14 cellular contexts compared by ENCODE assay signal in the genomic region with DNA sequence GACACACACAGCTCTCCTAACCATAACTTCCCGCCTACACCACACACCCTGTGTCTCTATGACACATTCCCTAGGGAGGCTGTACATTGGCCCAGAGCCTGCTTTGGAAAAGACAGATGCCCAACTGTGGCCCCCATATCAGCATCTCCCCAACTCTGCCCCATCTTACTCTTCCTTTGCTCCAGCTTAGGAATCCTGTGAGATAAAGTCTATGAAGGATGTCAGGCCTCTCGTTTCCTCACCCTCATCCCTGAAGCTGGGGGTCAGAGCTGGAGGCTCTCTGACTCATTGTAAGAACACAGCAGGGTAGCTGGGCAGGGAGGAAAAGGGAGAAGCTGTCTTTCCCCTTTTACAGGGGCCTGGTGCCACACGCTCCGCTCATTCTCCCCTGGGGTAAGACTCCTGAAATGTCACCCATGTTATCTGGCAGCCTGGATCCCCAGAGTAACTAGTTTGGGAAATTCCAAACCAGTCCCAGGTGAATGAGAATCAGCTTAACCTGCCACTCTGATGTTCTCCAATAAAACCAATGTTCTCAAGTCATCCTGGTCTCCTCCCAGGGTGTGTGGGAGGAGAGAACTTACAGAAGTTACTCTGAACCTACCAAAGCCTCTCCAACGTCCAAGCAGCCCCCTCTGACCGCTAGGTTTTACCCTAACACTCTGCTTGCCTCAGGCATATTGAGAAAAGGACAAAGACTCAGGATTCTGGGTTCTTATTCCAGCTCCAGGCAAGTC. TPM values are rescaled to one million over a fixed set of nuclear protein-coding genes. Genes with fewer than 3 reads are reported as not detected.
DNase-seq lines count a peak whose midpoint lies in the region; ATAC-seq and TF ChIP-seq lines count a peak whose summit lies in the region.
"Had no signal": no experiment of that assay in that cellular context is flagged by ENCODE, and none has a peak within 500 bp of the region (broad histone marks: within the 10 kb centered on the region; RNA-seq: fewer than 3 reads in every experiment).

No MANE protein-coding gene starts in this region.

- H3K27ac ChIP-seq in PC-3 (ENCODE audit: low read length) (no peak overlapping the region), colonic mucosa (peak overlapping the region; percentile 86), neuronal stem cell (replicated peaks; ENCODE audit: low read length) (no peak overlapping the region)
- H3K27ac ChIP-seq: SJCRH30 had no signal

- DNase-seq in EL (peak; percentile 82), PC-3 (no peak), colonic mucosa (peak; percentile 41), neuronal stem cell (ENCODE audit: low spot score) (no peak), SK-N-DZ (ENCODE audit: low spot score) (no peak), 8988T (no peak), NCI-H187 treated with DMSO at 0.1 percent for 48 hours (lab: John Stamatoyannopoulos, UW) (no peak)
- no peak for DNase-seq in activated T-helper 2 cell treated with anti-CD3 and anti-CD28 coated beads, Interferon-gamma antibody, Interleukin-2, Interleukin-4, amounts not matched to agents 10 μg/mL and 5 μg/mL and 100 μg/mL, durations not matched to agents 14 hours and 24 hours and 36 hours (ENCODE audit: low spot score)
- DNase-seq: activated CD8-positive, alpha-beta T cell treated with anti-CD3 and anti-CD28 coated beads, Interleukin-2, amount 10 ng/mL, durations not matched to agents 7 days and 5 days; DMS79 treated with DMSO at 0.1 percent for 48 hours; NCI-H1105; SJCRH30; stimulated activated naive CD4-positive, alpha-beta T cell had no signal

- TF ChIP-seq CTCF in PC-3 (conservative IDR thresholded peaks at IDR 0.05; ENCODE audit: low read depth, low read length) (no peak), colonic mucosa (IDR thresholded peaks at IDR 0.05) (no peak)

- H3K79me2 ChIP-seq in PC-3 (ENCODE audit: low read length) = no peaks in the 10 kb centered on the region

- no peak overlapping the region for H3K4me3 Mint-ChIP-seq in activated T-helper 2 cell treated with anti-CD3 and anti-CD28 coated beads, Interferon-gamma antibody, Interleukin-2, Interleukin-4, amounts not matched to agents 10 μg/mL and 5 μg/mL and 100 μg/mL, durations not matched to agents 14 hours and 24 hours and 36 hours (ENCODE audit: low read depth)
- H3K4me3 Mint-ChIP-seq: activated CD8-positive, alpha-beta T cell treated with anti-CD3 and anti-CD28 coated beads, Interleukin-2, amount 10 ng/mL, durations not matched to agents 7 days and 5 days; dendritic cell treated with granulocyte-macrophage colony-stimulating factor and Interleukin-4, amounts not matched to agents 40 ng/mL and 50 ng/mL, for 4 days had no signal

- no peaks in the 10 kb centered on the region for H3K9me3 Mint-ChIP-seq in activated T-helper 2 cell treated with anti-CD3 and anti-CD28 coated beads, Interferon-gamma antibody, Interleukin-2, Interleukin-4, amounts not matched to agents 10 μg/mL and 5 μg/mL and 100 μg/mL, durations not matched to agents 14 hours and 24 hours and 36 hours
- H3K9me3 Mint-ChIP-seq: dendritic cell treated with granulocyte-macrophage colony-stimulating factor and Interleukin-4, amounts not matched to agents 40 ng/mL and 50 ng/mL, for 4 days had no signal

- no peak overlapping the region for H3K14ac ChIP-seq in neuronal stem cell (ENCODE audit: low read length)

- H3K4me1 Mint-ChIP-seq in activated T-helper 2 cell treated with anti-CD3 and anti-CD28 coated beads, Interferon-gamma antibody, Interleukin-2, Interleukin-4, amounts not matched to agents 10 μg/mL and 5 μg/mL and 100 μg/mL, durations not matched to agents 14 hours and 24 hours and 36 hours (ENCODE audit: low read depth) = peaks cover 9% of the 10 kb centered on the region

- no peak overlapping the region for H2AFZ ChIP-seq in PC-3 (ENCODE audit: low read length)
- no peak overlapping the region for H2AFZ ChIP-seq in neuronal stem cell (ENCODE audit: low read length)

- no peak overlapping the region for H3K27ac Mint-ChIP-seq in activated T-helper 2 cell treated with anti-CD3 and anti-CD28 coated beads, Interferon-gamma antibody, Interleukin-2, Interleukin-4, amounts not matched to agents 10 μg/mL and 5 μg/mL and 100 μg/mL, durations not matched to agents 14 hours and 24 hours and 36 hours
- H3K27ac Mint-ChIP-seq: activated CD8-positive, alpha-beta T cell treated with anti-CD3 and anti-CD28 coated beads, Interleukin-2, amount 10 ng/mL, durations not matched to agents 7 days and 5 days; dendritic cell treated with granulocyte-macrophage colony-stimulating factor and Interleukin-4, amounts not matched to agents 40 ng/mL and 50 ng/mL, for 4 days had no signal

- H4K20me1 ChIP-seq in PC-3 (ENCODE audit: low read length) = no peaks in the 10 kb centered on the region

- no peak overlapping the region for H3K18ac ChIP-seq in neuronal stem cell (ENCODE audit: low read length)

- H3K9ac ChIP-seq in PC-3 (ENCODE audit: low read length) = no peak overlapping the region
- peak overlapping the region; percentile 17 to 88 for H3K9ac ChIP-seq in colonic mucosa (ENCODE audit: low read depth in 2 of 2, low read length in 2 of 2)
- H3K9ac ChIP-seq in neuronal stem cell (ENCODE audit: low read depth, low read length, poor library complexity) = no peak overlapping the region

- no peaks in the 10 kb centered on the region for H3F3A ChIP-seq in PC-3 (ENCODE audit: low read length, unreplicated experiment)

- no peaks in the 10 kb centered on the region for H3K4me1 ChIP-seq in PC-3 (ENCODE audit: insufficient read depth, low read length)
- peaks cover 11% of the 10 kb centered on the region for H3K4me1 ChIP-seq in colonic mucosa
- peaks cover 5 to 27% of the 10 kb centered on the region in 2 donors for H3K4me1 ChIP-seq in neuronal stem cell (ENCODE audit: control insufficient read depth in 2 of 2, insufficient read depth in 1 of 2, low read depth in 1 of 2, low read length in 2 of 2)
- H3K4me1 ChIP-seq: SJCRH30 had no signal

- H3K27me3 ChIP-seq in PC-3 (ENCODE audit: low read length) (no peaks in the 10 kb centered on the region), colonic mucosa (no peaks in the 10 kb centered on the region), neuronal stem cell (ENCODE audit: control insufficient read depth in 3 of 3, insufficient read depth in 3 of 3, low read depth in 1 of 3, low read length in 3 of 3) (no peaks in the 10 kb centered on the region)
- H3K27me3 ChIP-seq: SJCRH30 had no signal

- H3K4me3 ChIP-seq in PC-3 (ENCODE audit: low read length) = no peak overlapping the region
- peak overlapping the region; percentile 9 for H3K4me3 ChIP-seq in colonic mucosa
- no peak overlapping the region for H3K4me3 ChIP-seq in neuronal stem cell (ENCODE audit: low read length in 2 of 2)
- H3K4me3 ChIP-seq: SJCRH30 had no signal

- no peak overlapping the region for H3K23ac ChIP-seq in neuronal stem cell (ENCODE audit: low read depth, low read length, poor library complexity)

- peak; percentile 34; the same call in 1 of the 2 replicates for ATAC-seq in PC-3
- ATAC-seq: activated CD8-positive, alpha-beta T cell treated with anti-CD3 and anti-CD28 coated beads, Interleukin-2, amount 10 ng/mL, durations not matched to agents 7 days and 5 days had no signal

- no peak overlapping the region for H2BK120ac ChIP-seq in neuronal stem cell (ENCODE audit: low read depth, low read length)

- H4K91ac ChIP-seq in neuronal stem cell (ENCODE audit: low read depth, low read length, poor library complexity) = no peak overlapping the region

- no peaks in the 10 kb centered on the region for H3K36me3 ChIP-seq in PC-3 (ENCODE audit: low read depth, low read length)
- H3K36me3 ChIP-seq in colonic mucosa = no peaks in the 10 kb centered on the region
- H3K36me3 ChIP-seq in neuronal stem cell (replicated peaks in 1 of 2; ENCODE audit: control insufficient read depth in 2 of 2, insufficient read depth in 2 of 2, low read length in 2 of 2) = peaks cover 3 to 43% of the 10 kb centered on the region in 2 donors

- H2BK15ac ChIP-seq in neuronal stem cell (ENCODE audit: low read length) = no peak overlapping the region

- H3K9me2 ChIP-seq in PC-3 (replicated peaks; ENCODE audit: low read length) = no peaks in the 10 kb centered on the region

- CTCF ChIA-PET in PC-3 (lab: Charles Lee) = no interaction called here

- H2BK12ac ChIP-seq in neuronal stem cell (ENCODE audit: low read length) = no peak overlapping the region

- H3K36me3 Mint-ChIP-seq in activated T-helper 2 cell treated with anti-CD3 and anti-CD28 coated beads, Interferon-gamma antibody, Interleukin-2, Interleukin-4, amounts not matched to agents 10 μg/mL and 5 μg/mL and 100 μg/mL, durations not matched to agents 14 hours and 24 hours and 36 hours (ENCODE audit: low read depth) = peaks cover 19% of the 10 kb centered on the region

- no CpG with 5 or more reads among the region's 6 CpGs for WGBS in neuronal stem cell (ENCODE audit: extremely low coverage in 2 of 2, insufficient read length in 2 of 2, insufficient replicate concordance in 1 of 2), 2 donors

- no peaks in the 10 kb centered on the region for H3K9me3 ChIP-seq in PC-3 (ENCODE audit: low read length)
- no peaks in the 10 kb centered on the region for H3K9me3 ChIP-seq in colonic mucosa
- no peaks in the 10 kb centered on the region for H3K9me3 ChIP-seq in neuronal stem cell (replicated peaks in 1 of 2; ENCODE audit: control insufficient read depth in 2 of 2, insufficient read depth in 1 of 2, low read depth in 1 of 2, low read length in 2 of 2)
- H3K9me3 ChIP-seq: SJCRH30 had no signal

- POLR2A ChIA-PET in PC-3 (lab: Charles Lee; ENCODE audit: unreplicated experiment) = no interaction called here

- H3K27me3 Mint-ChIP-seq in activated T-helper 2 cell treated with anti-CD3 and anti-CD28 coated beads, Interferon-gamma antibody, Interleukin-2, Interleukin-4, amounts not matched to agents 10 μg/mL and 5 μg/mL and 100 μg/mL, durations not matched to agents 14 hours and 24 hours and 36 hours (ENCODE audit: low read depth) = no peaks in the 10 kb centered on the region

- H2AK5ac ChIP-seq in neuronal stem cell (ENCODE audit: low read depth, low read length) = no peak overlapping the region

- no TSS peak for BruUV-seq in PC-3 (replicated peaks; lab: Mats Ljungman, UMichigan)

- H4K8ac ChIP-seq in neuronal stem cell (ENCODE audit: low read depth, low read length) = no peak overlapping the region

- H3K4ac ChIP-seq in neuronal stem cell (ENCODE audit: low read length) = no peak overlapping the region

- intact Hi-C loops in PC-3 (cut with micrococcal nuclease) (no loop called here), colonic mucosa (cut with DNase I) (no loop called here)
- intact Hi-C loops in activated T-helper 2 cell treated with anti-CD3 and anti-CD28 coated beads, Interferon-gamma antibody, Interleukin-2, Interleukin-4, amounts not matched to agents 10 μg/mL and 5 μg/mL and 100 μg/mL, durations not matched to agents 14 hours and 24 hours and 36 hours (cut with micrococcal nuclease) = loop anchor here (10.0 kb wide), 1 partner anchor 165 kb away; a partner anchor contains a TSS

- peak overlapping the region; percentile 53 for H2BK5ac ChIP-seq in neuronal stem cell (ENCODE audit: low read length)

- H3K4me2 ChIP-seq in PC-3 (ENCODE audit: low read length) (no peak overlapping the region), neuronal stem cell (ENCODE audit: insufficient read depth, low read length, poor library complexity, severe bottlenecking) (peak overlapping the region; percentile 25)

- H3K79me1 ChIP-seq in neuronal stem cell (ENCODE audit: low read depth, low read length) = no peaks in the 10 kb centered on the region

RNA-seq across cellular contexts. Expression of a gene that starts 2.8 kb away (rescaled TPM):
- total RNA-seq in PC-3 (2014; rRNA removed) = 1.3 and 1.5 TPM in 2 replicates
- total RNA-seq in colonic mucosa = 100 to 1,000 TPM in 1 of 2 donors, 10 to 100 TPM in 1; 98.2 to 108 TPM
- 9.5 TPM for polyA plus RNA-seq in neuronal stem cell (2013, experiment 1 of 2)
- polyA plus RNA-seq in neuronal stem cell (2013, experiment 2 of 2) = 9.7 TPM
- 11.6 and 12.3 TPM in 2 replicates for total RNA-seq in activated T-helper 2 cell treated with anti-CD3 and anti-CD28 coated beads, Interferon-gamma antibody, Interleukin-2, Interleukin-4, amounts not matched to agents 10 μg/mL and 5 μg/mL and 100 μg/mL, durations not matched to agents 14 hours and 24 hours and 36 hours
- 3.4 and 4.8 TPM in 2 replicates for polyA plus RNA-seq in SK-N-DZ (2014; cell fraction: cytosol; rRNA removed)
- 31.7 and 37.3 TPM in 2 replicates for polyA plus RNA-seq in SK-N-DZ (2014; cell fraction: nucleus; rRNA removed)

RNA-seq across cellular contexts. Expression of a gene that starts 39.0 kb away (rescaled TPM):
- total RNA-seq in PC-3 (2014; rRNA removed) = 6.0 and 12.1 TPM in 2 replicates
- 10 to 100 TPM; 34.5 to 42.0 TPM for total RNA-seq in colonic mucosa
- polyA plus RNA-seq in neuronal stem cell (2013, experiment 1 of 2) = 18.0 TPM
- 18.9 TPM for polyA plus RNA-seq in neuronal stem cell (2013, experiment 2 of 2)
- 26.9 and 27.2 TPM in 2 replicates for total RNA-seq in activated T-helper 2 cell treated with anti-CD3 and anti-CD28 coated beads, Interferon-gamma antibody, Interleukin-2, Interleukin-4, amounts not matched to agents 10 μg/mL and 5 μg/mL and 100 μg/mL, durations not matched to agents 14 hours and 24 hours and 36 hours
- 4.7 and 4.9 TPM in 2 replicates for polyA plus RNA-seq in SK-N-DZ (2014; cell fraction: cytosol; rRNA removed)
- 2.4 and 2.8 TPM in 2 replicates for polyA plus RNA-seq in SK-N-DZ (2014; cell fraction: nucleus; rRNA removed)

RNA-seq across cellular contexts. Expression of a gene that starts 39.8 kb away (rescaled TPM):
- total RNA-seq in PC-3 (2014; rRNA removed) = 27.3 and 39.2 TPM in 2 replicates
- 10 to 100 TPM; 53.8 to 55.3 TPM for total RNA-seq in colonic mucosa
- 70.7 TPM for polyA plus RNA-seq in neuronal stem cell (2013, experiment 1 of 2)
- 70.5 TPM for polyA plus RNA-seq in neuronal stem cell (2013, experiment 2 of 2)
- 118 and 120 TPM in 2 replicates for total RNA-seq in activated T-helper 2 cell treated with anti-CD3 and anti-CD28 coated beads, Interferon-gamma antibody, Interleukin-2, Interleukin-4, amounts not matched to agents 10 μg/mL and 5 μg/mL and 100 μg/mL, durations not matched to agents 14 hours and 24 hours and 36 hours
- 65.4 and 77.8 TPM in 2 replicates for polyA plus RNA-seq in SK-N-DZ (2014; cell fraction: cytosol; rRNA removed)
- polyA plus RNA-seq in SK-N-DZ (2014; cell fraction: nucleus; rRNA removed) = 81.3 and 103 TPM in 2 replicates

RNA-seq across cellular contexts. Expression of a gene that starts 58.3 kb away (rescaled TPM):
- total RNA-seq in PC-3 (2014; rRNA removed) (22.2 and 38.1 TPM in 2 replicates), colonic mucosa (10 to 100 TPM; 77.0 to 81.0 TPM)
- 106 TPM for polyA plus RNA-seq in neuronal stem cell (2013, experiment 1 of 2)
- 110 TPM for polyA plus RNA-seq in neuronal stem cell (2013, experiment 2 of 2)
- 87.6 and 95.8 TPM in 2 replicates for total RNA-seq in activated T-helper 2 cell treated with anti-CD3 and anti-CD28 coated beads, Interferon-gamma antibody, Interleukin-2, Interleukin-4, amounts not matched to agents 10 μg/mL and 5 μg/mL and 100 μg/mL, durations not matched to agents 14 hours and 24 hours and 36 hours
- polyA plus RNA-seq in SK-N-DZ (2014; cell fraction: cytosol; rRNA removed) = 56.4 and 63.1 TPM in 2 replicates
- polyA plus RNA-seq in SK-N-DZ (2014; cell fraction: nucleus; rRNA removed) = 122 and 188 TPM in 2 replicates

Comparison
In these comparisons a context has a peak if more than half of its experiments do, and no peak if none do; other contexts are left out.
1. DNase-seq: peak in EL (single experiment) and colonic mucosa (single experiment); none in PC-3 (single experiment), neuronal stem cell (single experiment), activated T-helper 2 cell treated with anti-CD3 and anti-CD28 coated beads, Interferon-gamma antibody, Interleukin-2, Interleukin-4, amounts not matched to agents 10 μg/mL and 5 μg/mL and 100 μg/mL, durations not matched to agents 14 hours and 24 hours and 36 hours (single experiment), SK-N-DZ (single experiment), 8988T (single experiment) and NCI-H187 treated with DMSO at 0.1 percent for 48 hours (single experiment).
2. H3K9ac ChIP-seq: peak in colonic mucosa (2 of 2); none in PC-3 (single experiment) and neuronal stem cell (single experiment).